20 cellular contexts compared by ENCODE assay signal in genomic region chr7:90610105-90610504, GRCh38.
"Had no signal": no experiment of that assay in that cellular context is flagged by ENCODE, and none has a peak within 500 bp of the region (broad histone marks: within the 10 kb centered on the region; RNA-seq: fewer than 3 reads in every experiment).

No MANE protein-coding gene starts in this region.

- H3K9me3 ChIP-seq: esophagus squamous epithelium, left lung, lower lobe of right lung, sigmoid colon, testis, tibial artery, upper lobe of left lung had no signal

- H3K27me3 ChIP-seq: esophagus squamous epithelium, left lung, sigmoid colon, testis, tibial artery, upper lobe of left lung had no signal

- H2AFZ ChIP-seq: parathyroid adenoma had no signal

- H3K9ac ChIP-seq: parathyroid adenoma had no signal

- H3K36me3 ChIP-seq: esophagus squamous epithelium, left lung, lower lobe of right lung, sigmoid colon, tibial artery, upper lobe of left lung had no signal

- H3K4me1 ChIP-seq: esophagus squamous epithelium, parathyroid adenoma, testis had no signal

- H3K4me3 ChIP-seq: esophagus squamous epithelium, left lung, lower lobe of right lung, sigmoid colon, testis, tibial artery, upper lobe of left lung had no signal

- H3K27ac ChIP-seq: esophagus squamous epithelium, left lung, lower lobe of right lung, parathyroid adenoma, sigmoid colon, testis, tibial artery had no signal

- DNase-seq: cerebellar nuclear complex; cortex of kidney; effector memory CD8-positive, alpha-beta T cell; erythroblast; esophagus squamous epithelium; foreskin melanocyte; glutamatergic neuron; kidney; left lung; lower lobe of right lung; natural killer cell; sigmoid colon; stimulated activated CD4-positive, alpha-beta T cell treated with anti-CD3 and anti-CD28 coated beads, Interleukin-2, amount 100 ng/mL, for 24 hours; stimulated activated CD4-positive, alpha-beta T cell treated with anti-CD3 and anti-CD28 coated beads, Interleukin-4, amount 100 ng/mL, for 24 hours; stimulated activated naive CD8-positive, alpha-beta T cell treated with anti-CD3 and anti-CD28 coated beads, Interleukin-15, Interleukin-2, amounts not matched to agents 100 U/mL and 50 U/mL, for 24 hours; substantia nigra; testis; tibial artery; upper lobe of left lung had no signal
